ENCODE assay signal across 31 cellular contexts in genomic region chr13:102698649-102698980, GRCh38. TPM values are rescaled to one million over a fixed set of nuclear protein-coding genes. Genes with fewer than 3 reads are reported as not detected.
"Had no signal": no experiment of that assay in that cellular context is flagged by ENCODE, and none has a peak within 500 bp of the region (broad histone marks: within the 10 kb centered on the region; RNA-seq: fewer than 3 reads in every experiment).

No MANE protein-coding gene starts in this region.

- H3K27me3 ChIP-seq: neural progenitor cell, ovary, thyroid gland, uterus had no signal

- DNase-seq: naive thymus-derived CD4-positive, alpha-beta T cell; natural killer cell; occipital lobe; ovary; posterior cingulate gyrus; psoas muscle; right cardiac atrium; small intestine; stimulated activated CD4-positive, alpha-beta T cell treated with anti-CD3 and anti-CD28 coated beads, Interleukin-15, amount 100 ng/mL, for 24 hours; stimulated activated CD4-positive, alpha-beta T cell treated with anti-CD3 and anti-CD28 coated beads, Interleukin-2, amount 100 ng/mL, for 24 hours; stimulated activated CD4-positive, alpha-beta T cell treated with anti-CD3 and anti-CD28 coated beads, Interleukin-2, amount 100 ng/mL, for 48 hours; stimulated activated CD4-positive, alpha-beta T cell treated with anti-CD3 and anti-CD28 coated beads, Interleukin-4, amount 100 ng/mL, for 24 hours; stimulated activated naive B cell treated with anti-CD40 and anti-IgM and Interleukin-4, amounts not matched to agents 10 μg/mL and 1 μg/mL and 100 μg/mL, for 72 hours; stimulated activated naive CD4-positive, alpha-beta T cell treated with Interleukin-2 at 50 U/mL for 16 hours; stomach; thyroid gland; upper lobe of right lung; uterus had no signal

- ATAC-seq: psoas muscle; right cardiac atrium; sciatic nerve; stimulated activated effector memory CD8-positive, alpha-beta T cell treated with anti-CD3 and anti-CD28 coated beads, Interleukin-12 subunit alpha, Interleukin-12 subunit beta, amount 100 ng/mL, for 72 hours; stimulated activated naive B cell treated with anti-CD40 and anti-IgM and Interleukin-4, amounts not matched to agents 10 μg/mL and 1 μg/mL and 100 μg/mL, for 72 hours; upper lobe of right lung had no signal

- H3K9ac ChIP-seq: neural progenitor cell, parathyroid adenoma had no signal

- H3K27ac ChIP-seq: neural progenitor cell, ovary, parathyroid adenoma, stomach, thoracic aorta, thyroid gland, tibial nerve, upper lobe of right lung had no signal

- H3K4me2 ChIP-seq: neural progenitor cell had no signal

- H3K4me1 ChIP-seq: parathyroid adenoma, stomach, thyroid gland, upper lobe of right lung had no signal

- H3K79me2 ChIP-seq: parathyroid adenoma had no signal

- H2AFZ ChIP-seq: neural progenitor cell, parathyroid adenoma had no signal

- H3K4me3 ChIP-seq: neural progenitor cell, ovary, psoas muscle, stomach, thoracic aorta, thyroid gland, tibial nerve, upper lobe of right lung, uterus had no signal

- H3K36me3 ChIP-seq: neural progenitor cell, ovary, stomach, thoracic aorta, thyroid gland, tibial nerve, upper lobe of right lung, uterus had no signal

- H3K9me3 ChIP-seq: ovary, psoas muscle, thoracic aorta, thyroid gland, upper lobe of right lung, uterus had no signal

RNA-seq across cellular contexts. Expression of gene METTL21C, which starts 3.8 kb away (rescaled TPM):
- total RNA-seq: naive thymus-derived CD4-positive, alpha-beta T cell; natural killer cell; occipital lobe; osteoblast; ovary; progenitor cell of endocrine pancreas; renal cortical epithelial cell; right cardiac atrium; sciatic nerve; stomach; subcutaneous adipose tissue; temporal lobe; thoracic aorta; thyroid gland; tibial nerve; upper lobe of right lung had no signal
- polyA plus RNA-seq: naive thymus-derived CD4-positive, alpha-beta T cell; neural cell; right cardiac atrium; small intestine; stomach; urinary bladder had no signal
